Comparison of ENCODE assay signal across 20 cellular contexts in genomic region chr14:99327050-99327449, GRCh38. TPM values are rescaled to one million over a fixed set of nuclear protein-coding genes. Genes with fewer than 3 reads are reported as not detected.
A peak's percentile ranks its signal among the peaks of the same experiment; 100 is the strongest.
DNase-seq lines count a peak whose midpoint lies in the region; ATAC-seq and TF ChIP-seq lines count a peak whose summit lies in the region.
"Had no signal": no experiment of that assay in that cellular context is flagged by ENCODE, and none has a peak within 500 bp of the region (broad histone marks: within the 10 kb centered on the region; RNA-seq: fewer than 3 reads in every experiment).

No MANE protein-coding gene starts in this region.

- H2BK20ac ChIP-seq in IMR-90 (ENCODE audit: low read depth, low read length): no peak overlapping the region

- dilution Hi-C loops in IMR-90 (cut with HindIII; ENCODE audit: low sequenced_read_pairs, unreplicated experiment): no loop called here

- no peak for DNase-seq in GM10266 (ENCODE audit: extremely low spot score)
- no peak for DNase-seq in IMR-90
- peak; percentile 25 for DNase-seq in chondrocyte (ENCODE audit: low spot score)
- DNase-seq in osteocyte (ENCODE audit: extremely low spot score, unreplicated experiment): peak; percentile 34
- no peak for DNase-seq in NCI-H1694 (lab: John Stamatoyannopoulos, UW)
- no peak for DNase-seq in nephron progenitor cell
- no peak for DNase-seq in NCI-H2029 (lab: John Stamatoyannopoulos, UW)
- DNase-seq: amniotic stem cell; hypothalamus; NCI-H1436; NCI-H226; NK-92 treated with Interleukin-12 subunit alpha and Interleukin-12 subunit beta, amount 100 ng/mL, for 24 hours; right cardiac atrium; Right ventricle myocardium superior; stimulated activated CD4-positive, alpha-beta T cell treated with anti-CD3 and anti-CD28 coated beads, Interleukin-1b, Interleukin-23, amount 100 ng/mL, for 48 hours; T-helper 17 cell had no signal

- BruUV-seq in IMR-90 (replicated peaks; lab: Mats Ljungman, UMichigan): no TSS peak

- CTCF ChIA-PET in IMR-90 (lab: Yijun Ruan, JAX): no interaction called here

- H2AK5ac ChIP-seq in IMR-90 (ENCODE audit: low read depth, low read length): no peak overlapping the region

- H3K9me3 Mint-ChIP-seq in chondrocyte (ENCODE audit: low read depth) (no peaks in the 10 kb centered on the region), osteocyte (ENCODE audit: unreplicated experiment) (no peaks in the 10 kb centered on the region), nephron progenitor cell (no peaks in the 10 kb centered on the region)
- H3K9me3 Mint-ChIP-seq: GM23338, WTC11 had no signal

- H3K27ac Mint-ChIP-seq in chondrocyte (ENCODE audit: unreplicated experiment): no peak overlapping the region
- H3K27ac Mint-ChIP-seq in osteocyte (ENCODE audit: unreplicated experiment): no peak overlapping the region
- H3K27ac Mint-ChIP-seq in nephron progenitor cell: no peak overlapping the region
- H3K27ac Mint-ChIP-seq: GM23338, T-helper 17 cell, WTC11 had no signal

- H2BK5ac ChIP-seq in IMR-90 (ENCODE audit: low read depth, low read length, poor library complexity, severe bottlenecking): no peak overlapping the region

- H3K4me2 ChIP-seq in IMR-90 (ENCODE audit: low read depth, low read length): no peak overlapping the region
- H3K4me2 ChIP-seq: GM23338 had no signal

- no peaks in the 10 kb centered on the region for H3K4me1 ChIP-seq in IMR-90 (ENCODE audit: control insufficient read depth, insufficient read depth, low read length)

- POLR2A ChIA-PET in IMR-90 (lab: Charles Lee; ENCODE audit: unreplicated experiment): no interaction called here

- H4K91ac ChIP-seq in IMR-90 (ENCODE audit: insufficient read depth, low read depth, low read length): no peak overlapping the region

- no peaks in the 10 kb centered on the region for H3K9me1 ChIP-seq in IMR-90 (ENCODE audit: insufficient read depth, low read length)

- H3K18ac ChIP-seq in IMR-90 (ENCODE audit: low read depth, low read length): no peak overlapping the region

- TF ChIP-seq RAD21 in IMR-90 (IDR thresholded peaks at IDR 0.05; ENCODE audit: low read length): no peak

- H3K4me3 ChIP-seq in IMR-90 (ENCODE audit: insufficient read depth, low read depth, low read length): no peak overlapping the region
- H3K4me3 ChIP-seq: GM23338 had no signal

- H3K27me3 ChIP-seq in IMR-90 (ENCODE audit: control insufficient read depth, insufficient read depth, low read length): no peaks in the 10 kb centered on the region; the same call in 1 of the 2 replicates
- H3K27me3 ChIP-seq: neutrophil had no signal

- H2AK9ac ChIP-seq in IMR-90 (replicated peaks; ENCODE audit: low read depth, low read length, poor library complexity): no peak overlapping the region

- H2BK120ac ChIP-seq in IMR-90 (ENCODE audit: low read depth, low read length): no peak overlapping the region

- no peak overlapping the region for H3K56ac ChIP-seq in IMR-90 (ENCODE audit: extremely low read depth, insufficient read depth, low read length)

- TF ChIP-seq CTCF in GM10266 (IDR thresholded peaks at IDR 0.05; ENCODE audit: control insufficient read depth, insufficient read depth, low read depth, missing control alignments) (peak; percentile 14), IMR-90 (conservative IDR thresholded peaks at IDR 0.05; ENCODE audit: low read depth, low read length) (0 out of 2 replicates have a peak, but pooled peaks have one; percentile 6), chondrocyte (IDR thresholded peaks at IDR 0.05) (peak; percentile 20), osteocyte (IDR thresholded peaks at IDR 0.05) (no peak), nephron progenitor cell (IDR thresholded peaks at IDR 0.05) (no peak)

- H2AFZ ChIP-seq in IMR-90 (replicated peaks; ENCODE audit: low read length, poor library complexity): no peak overlapping the region

- no peak overlapping the region for H2BK15ac ChIP-seq in IMR-90 (ENCODE audit: low read depth, low read length)

- H3K14ac ChIP-seq in IMR-90 (replicated peaks; ENCODE audit: low read depth, low read length): no peak overlapping the region

- H4K5ac ChIP-seq in IMR-90 (ENCODE audit: low read depth, low read length): no peak overlapping the region

- no peak overlapping the region for H3K9ac ChIP-seq in IMR-90 (ENCODE audit: low read depth, low read length)

- intact Hi-C loops in IMR-90 (cut with micrococcal nuclease): no loop called here

- ATAC-seq in IMR-90 (ENCODE audit: low read depth): no peak
- ATAC-seq: right cardiac atrium, T-helper 17 cell, WTC11 had no signal

- no peak overlapping the region for H3K23ac ChIP-seq in IMR-90 (ENCODE audit: low read depth, low read length)

- H3K4me3 Mint-ChIP-seq in chondrocyte (ENCODE audit: unreplicated experiment) (no peak overlapping the region), osteocyte (ENCODE audit: unreplicated experiment) (no peak overlapping the region), nephron progenitor cell (no peak overlapping the region)
- H3K4me3 Mint-ChIP-seq: GM23338, T-helper 17 cell, WTC11 had no signal

- H4K8ac ChIP-seq in IMR-90 (ENCODE audit: low read depth in 2 of 2, low read length in 2 of 2): no peak overlapping the region

- TF ChIP-seq POLR2A in IMR-90 (IDR thresholded peaks at IDR 0.05; ENCODE audit: low read depth, low read length): no peak

- H4K20me1 ChIP-seq in IMR-90 (ENCODE audit: insufficient read depth, low read length): no peaks in the 10 kb centered on the region

- no peak overlapping the region for H3K27ac ChIP-seq in IMR-90 (ENCODE audit: insufficient read depth, low read length)
- H3K27ac ChIP-seq: neutrophil had no signal

- H3K4ac ChIP-seq in IMR-90 (ENCODE audit: low read depth, low read length): no peak overlapping the region

- no peaks in the 10 kb centered on the region for H3K79me1 ChIP-seq in IMR-90 (ENCODE audit: low read depth in 1 of 2, low read length in 2 of 2)

- H3K27me3 Mint-ChIP-seq in chondrocyte (ENCODE audit: low read depth) (peaks cover 11% of the 10 kb centered on the region), osteocyte (ENCODE audit: unreplicated experiment) (peaks cover 2% of the 10 kb centered on the region), nephron progenitor cell (ENCODE audit: low read depth, poor library complexity) (peaks cover 10% of the 10 kb centered on the region)

- in situ Hi-C loops in IMR-90 (cut with MboI; ENCODE audit: low sequenced_read_pairs): loop anchor here (10.0 kb wide), 1 partner anchor 88 kb away; no protein-coding TSS in a partner anchor

- H3K4me1 Mint-ChIP-seq in chondrocyte (ENCODE audit: low read depth) (peaks cover 13% of the 10 kb centered on the region), osteocyte (ENCODE audit: unreplicated experiment) (peaks cover 9% of the 10 kb centered on the region), nephron progenitor cell (peaks cover 34% of the 10 kb centered on the region)

- no peaks in the 10 kb centered on the region for H3K9me3 ChIP-seq in IMR-90 (ENCODE audit: control insufficient read depth, insufficient read depth, low read length)
- H3K9me3 ChIP-seq: neutrophil had no signal

- 21% methylated on average over 2 of the region's 5 CpGs; no CpG with 5 or more reads in 1 of the 2 experiments for WGBS in IMR-90 (ENCODE audit: extremely low coverage in 2 of 2, insufficient read length in 1 of 2), 2 experiments

- no peaks in the 10 kb centered on the region for H3K36me3 ChIP-seq in IMR-90 (ENCODE audit: control insufficient read depth, insufficient read depth, low read length)
- H3K36me3 ChIP-seq: neutrophil had no signal

- H3K36me3 Mint-ChIP-seq in chondrocyte (ENCODE audit: low read depth): no peaks in the 10 kb centered on the region
- no peaks in the 10 kb centered on the region for H3K36me3 Mint-ChIP-seq in osteocyte (ENCODE audit: unreplicated experiment)
- no peaks in the 10 kb centered on the region for H3K36me3 Mint-ChIP-seq in nephron progenitor cell (ENCODE audit: low read depth)
- H3K36me3 Mint-ChIP-seq: WTC11 had no signal

TF ChIP-seq in IMR-90, 13 proteins besides CTCF, POLR2A, EP300 and RAD21:
- TF ChIP-seq RFX5 (IDR thresholded peaks at IDR 0.05; ENCODE audit: low read depth, low read length) (no peak), BHLHE40 (IDR thresholded peaks at IDR 0.05; ENCODE audit: low read depth, low read length) (no peak), FOS (IDR thresholded peaks at IDR 0.05; ENCODE audit: low read depth, low read length) (no peak), MXI1 (IDR thresholded peaks at IDR 0.05; ENCODE audit: borderline replicate concordance, low read depth, low read length) (no peak), NFE2L2 (IDR thresholded peaks at IDR 0.05; ENCODE audit: low read depth, low read length) (no peak), MAZ (IDR thresholded peaks at IDR 0.05; ENCODE audit: borderline replicate concordance, low read depth, low read length) (no peak), SMC3 (IDR thresholded peaks at IDR 0.05; ENCODE audit: low read depth, low read length) (no peak)
- TF ChIP-seq, protein P1, sequence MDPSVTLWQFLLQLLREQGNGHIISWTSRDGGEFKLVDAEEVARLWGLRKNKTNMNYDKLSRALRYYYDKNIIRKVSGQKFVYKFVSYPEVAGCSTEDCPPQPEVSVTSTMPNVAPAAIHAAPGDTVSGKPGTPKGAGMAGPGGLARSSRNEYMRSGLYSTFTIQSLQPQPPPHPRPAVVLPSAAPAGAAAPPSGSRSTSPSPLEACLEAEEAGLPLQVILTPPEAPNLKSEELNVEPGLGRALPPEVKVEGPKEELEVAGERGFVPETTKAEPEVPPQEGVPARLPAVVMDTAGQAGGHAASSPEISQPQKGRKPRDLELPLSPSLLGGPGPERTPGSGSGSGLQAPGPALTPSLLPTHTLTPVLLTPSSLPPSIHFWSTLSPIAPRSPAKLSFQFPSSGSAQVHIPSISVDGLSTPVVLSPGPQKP (IDR thresholded peaks at IDR 0.05; ENCODE audit: borderline replicate concordance, low read depth, low read length): no peak

RNA-seq across cellular contexts. Expression of gene BCL11B, which starts 55.1 kb away (rescaled TPM):
- under 0.01 TPM in 2 replicates for total RNA-seq in IMR-90 (2012; rRNA removed)
- polyA plus RNA-seq in IMR-90 (2012; rRNA removed): not detected in 2 replicates
- polyA plus RNA-seq in IMR-90 (2012; cell fraction: cytosol; rRNA removed): under 0.01 and 0.01 TPM in 2 replicates
- not detected in 2 replicates for polyA plus RNA-seq in IMR-90 (2012; cell fraction: nucleus; rRNA removed; ENCODE audit: low replicate concordance)
- total RNA-seq in chondrocyte: 0.10 to 0.23 TPM (median 0.17 TPM) in 3 replicates
- 0.16 and 0.18 TPM in 2 replicates for total RNA-seq in osteocyte
- total RNA-seq: LHCN-M2 had no signal

Comparison
In these comparisons a context has a peak if more than half of its experiments do, and no peak if none do; other contexts are left out.
1. DNase-seq: peak in chondrocyte (single experiment) and osteocyte (single experiment); none in GM10266 (single experiment), IMR-90 (single experiment), NCI-H1694 (single experiment), nephron progenitor cell (single experiment) and NCI-H2029 (single experiment).
2. CTCF ChIP-seq: peak in GM10266 (single experiment), IMR-90 (single experiment) and chondrocyte (single experiment); none in osteocyte (single experiment) and nephron progenitor cell (single experiment).